In genomic region chr7:117237646-117238045, GRCh38 we compare ENCODE assay signal across 17 cellular contexts.
"Had no signal": no experiment of that assay in that cellular context is flagged by ENCODE, and none has a peak within 500 bp of the region (broad histone marks: within the 10 kb centered on the region; RNA-seq: fewer than 3 reads in every experiment).

No MANE protein-coding gene starts in this region.

- H3K27me3 ChIP-seq: cardiac muscle cell, hepatocyte, pancreas, sigmoid colon, upper lobe of right lung had no signal

- H3K4me3 ChIP-seq: cardiac muscle cell, hepatocyte, pancreas, sigmoid colon, spleen, thoracic aorta, upper lobe of right lung had no signal

- H3K4me2 ChIP-seq: hepatocyte had no signal

- ATAC-seq: activated CD8-positive, alpha-beta T cell treated with anti-CD3 and anti-CD28 coated beads for 36 hours; activated naive CD4-positive, alpha-beta T cell treated with anti-CD3 and anti-CD28 coated beads, Interleukin-2, amount 50 U/mL, for 72 hours; left lobe of liver; naive thymus-derived CD4-positive, alpha-beta T cell; pancreas; upper lobe of right lung had no signal

- H3K36me3 ChIP-seq: cardiac muscle cell, pancreas, sigmoid colon, spleen, thoracic aorta, upper lobe of right lung had no signal

- DNase-seq: activated B cell treated with CpG ODN at 0.5 μM for 24 hours; activated CD4-positive, alpha-beta T cell treated with anti-CD3 and anti-CD28 coated beads for 48 hours; activated CD8-positive, alpha-beta T cell treated with anti-CD3 and anti-CD28 coated beads for 36 hours; activated effector memory CD4-positive, alpha-beta T cell treated with anti-CD3 and anti-CD28 coated beads, Interleukin-2, amount 50 U/mL, for 16 hours; activated T-cell treated with anti-CD3 and anti-CD28 coated beads, Interleukin-2, amount 50 U/mL, for 48 hours; islet precursor cell; naive thymus-derived CD4-positive, alpha-beta T cell; pancreas; sigmoid colon; spleen; stimulated activated CD4-positive, alpha-beta T cell treated with anti-CD3 and anti-CD28 coated beads, Interleukin-1b, Interleukin-23, amount 100 ng/mL, for 48 hours; upper lobe of right lung had no signal

- H2AFZ ChIP-seq: hepatocyte had no signal

- H3K4me3 Mint-ChIP-seq: activated B cell treated with CpG ODN at 0.5 μM for 24 hours; activated CD8-positive, alpha-beta T cell treated with anti-CD3 and anti-CD28 coated beads for 36 hours; naive thymus-derived CD4-positive, alpha-beta T cell had no signal

- H3K9me3 ChIP-seq: pancreas, sigmoid colon, upper lobe of right lung had no signal

- H3K27ac Mint-ChIP-seq: activated B cell treated with CpG ODN at 0.5 μM for 24 hours; activated CD8-positive, alpha-beta T cell treated with anti-CD3 and anti-CD28 coated beads for 36 hours; activated naive CD4-positive, alpha-beta T cell treated with anti-CD3 and anti-CD28 coated beads, Interleukin-2, amount 50 U/mL, for 72 hours; naive thymus-derived CD4-positive, alpha-beta T cell had no signal

- H3K4me1 ChIP-seq: pancreas, sigmoid colon, spleen, upper lobe of right lung had no signal

- H3K4me1 Mint-ChIP-seq: activated B cell treated with CpG ODN at 0.5 μM for 24 hours; naive thymus-derived CD4-positive, alpha-beta T cell had no signal

- H3K27ac ChIP-seq: cardiac muscle cell, hepatocyte, pancreas, sigmoid colon, spleen, thoracic aorta, upper lobe of right lung had no signal

- FAIRE-seq: pancreas had no signal

- H3K36me3 Mint-ChIP-seq: activated naive CD4-positive, alpha-beta T cell treated with anti-CD3 and anti-CD28 coated beads, Interleukin-2, amount 50 U/mL, for 72 hours; naive thymus-derived CD4-positive, alpha-beta T cell had no signal

- H3K79me2 ChIP-seq: hepatocyte had no signal
